11 cellular contexts compared by ENCODE assay signal in the genomic region with DNA sequence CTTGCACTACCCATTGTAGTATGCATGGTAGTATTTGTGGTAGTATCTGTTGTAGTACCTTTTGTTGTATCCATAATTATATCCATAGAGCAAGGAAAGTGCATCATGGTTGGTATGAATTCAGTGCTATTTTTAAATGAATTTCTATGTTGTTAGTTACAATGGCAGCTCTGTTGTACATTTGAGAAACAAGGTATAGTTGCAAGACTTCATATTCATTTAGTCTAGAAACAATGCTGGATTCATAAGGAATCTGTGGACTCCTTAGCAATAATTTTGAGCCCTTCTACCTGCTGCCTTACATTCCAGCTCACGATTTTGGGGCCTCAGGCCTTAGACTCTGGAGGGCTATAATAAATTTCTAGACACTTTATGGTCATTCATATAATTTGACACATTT.
"Had no signal": no experiment of that assay in that cellular context is flagged by ENCODE, and none has a peak within 500 bp of the region (broad histone marks: within the 10 kb centered on the region; RNA-seq: fewer than 3 reads in every experiment).

No MANE protein-coding gene starts in this region.

- H3K9me3 Mint-ChIP-seq: GM23338, H9, HFFc6 had no signal

- DNase-seq: GM23248, GOT3, H7, H9, HCEC 1CT, HFFc6 had no signal

- FAIRE-seq: H1, H54 had no signal

- ATAC-seq: GM23338, HCT116 had no signal

- H3K36me3 ChIP-seq: HAP-1 had no signal

- H3K9ac ChIP-seq: GM23248 had no signal

- H3K4me3 ChIP-seq: GM23248, GM23338, HAP-1 had no signal

- H3K4me1 Mint-ChIP-seq: H9 had no signal

- H3K4me2 ChIP-seq: GM23338 had no signal

- H3K4me1 ChIP-seq: HAP-1 had no signal

- H3K27ac Mint-ChIP-seq: GM23338, H9, HFFc6 had no signal

- H3K4me3 Mint-ChIP-seq: GM23338, H9, HFFc6 had no signal

- H2AFZ ChIP-seq: GM23248, GM23338 had no signal

- H3K27ac ChIP-seq: GM23248 had no signal

- H3K9me3 ChIP-seq: HAP-1 had no signal
